ENCODE assay signal across 11 cellular contexts in genomic region chr2:143422681-143423080, GRCh38.
DNase-seq lines count a peak whose midpoint lies in the region; ATAC-seq lines count a peak whose summit lies in the region.
"Had no signal": no experiment of that assay in that cellular context is flagged by ENCODE, and none has a peak within 500 bp of the region (broad histone marks: within the 10 kb centered on the region; RNA-seq: fewer than 3 reads in every experiment).

No MANE protein-coding gene starts in this region.

- no peak for DNase-seq in activated naive CD8-positive, alpha-beta T cell treated with anti-CD3 and anti-CD28 coated beads, Interleukin-2, amount 50 U/mL, for 24 hours
- DNase-seq in NCI-H2107 treated with DMSO at 0.1 percent for 48 hours (lab: John Stamatoyannopoulos, UW; ENCODE audit: unreplicated experiment) (no peak), dermis blood vessel endothelial cell (no peak), AG08395 (ENCODE audit: low spot score) (no peak), OCI-M2 (lab: John Stamatoyannopoulos, UW; ENCODE audit: unreplicated experiment) (no peak)
- DNase-seq: amygdala, NCI-H1436 treated with DMSO at 0.1 percent for 48 hours, trophoblast cell had no signal

- peaks cover 35% of the 10 kb centered on the region for H3K4me1 Mint-ChIP-seq in activated naive CD8-positive, alpha-beta T cell treated with anti-CD3 and anti-CD28 coated beads, Interleukin-2, amount 50 U/mL, for 24 hours

- no peak overlapping the region for H3K27ac Mint-ChIP-seq in activated naive CD8-positive, alpha-beta T cell treated with anti-CD3 and anti-CD28 coated beads, Interleukin-2, amount 50 U/mL, for 24 hours

- H3K27me3 Mint-ChIP-seq in activated naive CD8-positive, alpha-beta T cell treated with anti-CD3 and anti-CD28 coated beads, Interleukin-2, amount 50 U/mL, for 24 hours = no peaks in the 10 kb centered on the region

- peaks cover 9% of the 10 kb centered on the region for H3K36me3 Mint-ChIP-seq in activated naive CD8-positive, alpha-beta T cell treated with anti-CD3 and anti-CD28 coated beads, Interleukin-2, amount 50 U/mL, for 24 hours (ENCODE audit: low read depth)

- ATAC-seq in GM18511 (IDR thresholded peaks at IDR 0.05; ENCODE audit: unreplicated experiment) (peak; percentile 94), GM21529 (IDR thresholded peaks at IDR 0.05; ENCODE audit: unreplicated experiment) (peak; percentile 90), HG03442 (IDR thresholded peaks at IDR 0.05; ENCODE audit: unreplicated experiment) (peak; percentile 83)
- peak; percentile 24 for ATAC-seq in activated naive CD8-positive, alpha-beta T cell treated with anti-CD3 and anti-CD28 coated beads, Interleukin-2, amount 50 U/mL, for 24 hours

- no peaks in the 10 kb centered on the region for H3K9me3 Mint-ChIP-seq in activated naive CD8-positive, alpha-beta T cell treated with anti-CD3 and anti-CD28 coated beads, Interleukin-2, amount 50 U/mL, for 24 hours

- H3K4me3 Mint-ChIP-seq in activated naive CD8-positive, alpha-beta T cell treated with anti-CD3 and anti-CD28 coated beads, Interleukin-2, amount 50 U/mL, for 24 hours = no peak overlapping the region

Comparison
In these comparisons a context has a peak if more than half of its experiments do, and no peak if none do; other contexts are left out.
1. ATAC-seq: peak in every context shown above with its lines; median percentile 94 in GM18511; 90 in GM21529; 83 in HG03442; 24 in activated naive CD8-positive, alpha-beta T cell treated with anti-CD3 and anti-CD28 coated beads, Interleukin-2, amount 50 U/mL, for 24 hours.